In genomic region chr19:48795055-48795854, GRCh38 we compare ENCODE assay signal across 8 cellular contexts. TPM values are rescaled to one million over a fixed set of nuclear protein-coding genes. Genes with fewer than 3 reads are reported as not detected.
A peak's percentile ranks its signal among the peaks of the same experiment; 100 is the strongest.
DNase-seq lines count a peak whose midpoint lies in the region; ATAC-seq and TF ChIP-seq lines count a peak whose summit lies in the region.

No MANE protein-coding gene starts in this region.

- TF ChIP-seq CTCF in fibroblast of lung (conservative IDR thresholded peaks at IDR 0.05 in 1 of 2, IDR thresholded peaks at IDR 0.05 in 1 of 2; ENCODE audit: low read depth in 1 of 2, low read length in 2 of 2): peak; percentile 81 to 84

- peak overlapping the region; percentile 83 to 95 (median 93) for H3K27ac Mint-ChIP-seq in naive thymus-derived CD4-positive, alpha-beta T cell
- H3K27ac Mint-ChIP-seq in stimulated activated effector memory CD8-positive, alpha-beta T cell treated with anti-CD3 and anti-CD28 coated beads, Interleukin-12 subunit alpha, Interleukin-12 subunit beta, amount 100 ng/mL, for 72 hours: peak overlapping the region; percentile 91

- H4K20me1 ChIP-seq in Karpas-422 (ENCODE audit: insufficient read depth, low read depth, low read length) (0 out of 2 replicates have a peak, but pooled peaks cover 3% of the 10 kb centered on the region), fibroblast of lung (ENCODE audit: control insufficient read depth, extremely low read depth, insufficient read depth, low read length) (no peaks in the 10 kb centered on the region)

- peaks cover 0 to 2% (median 0%) of the 10 kb centered on the region in 5 donors for H3K36me3 Mint-ChIP-seq in naive thymus-derived CD4-positive, alpha-beta T cell
- peaks cover 4% of the 10 kb centered on the region for H3K36me3 Mint-ChIP-seq in stimulated activated effector memory CD8-positive, alpha-beta T cell treated with anti-CD3 and anti-CD28 coated beads, Interleukin-12 subunit alpha, Interleukin-12 subunit beta, amount 100 ng/mL, for 72 hours

- H3K4me1 Mint-ChIP-seq in naive thymus-derived CD4-positive, alpha-beta T cell: peaks cover 5 to 13% (median 7%) of the 10 kb centered on the region in 7 donors
- peaks cover 16% of the 10 kb centered on the region for H3K4me1 Mint-ChIP-seq in stimulated activated effector memory CD8-positive, alpha-beta T cell treated with anti-CD3 and anti-CD28 coated beads, Interleukin-12 subunit alpha, Interleukin-12 subunit beta, amount 100 ng/mL, for 72 hours

- H3K79me2 ChIP-seq in Karpas-422 (ENCODE audit: low read length): no peaks in the 10 kb centered on the region
- no peaks in the 10 kb centered on the region for H3K79me2 ChIP-seq in fibroblast of lung (ENCODE audit: control insufficient read depth, insufficient read depth, low read length)

- CTCF ChIA-PET in naive thymus-derived CD4-positive, alpha-beta T cell (lab: Charles Lee): interaction anchor here (0.5 to 4.6 kb wide), 26 partner anchors 12 to 1142 kb away, joined by 3 to 50 read pairs (median 4); partner anchors contain the start of genes BCAT2, CA11, HSD17B14 and RUVBL2

- ATAC-seq in GM21723 (IDR thresholded peaks at IDR 0.05; ENCODE audit: unreplicated experiment): peak; percentile 72
- peak; percentile 99 for ATAC-seq in naive thymus-derived CD4-positive, alpha-beta T cell
- ATAC-seq in stimulated activated effector memory CD8-positive, alpha-beta T cell treated with anti-CD3 and anti-CD28 coated beads, Interleukin-12 subunit alpha, Interleukin-12 subunit beta, amount 100 ng/mL, for 72 hours: peak; percentile 98

- H3K4me3 ChIP-seq in Karpas-422 (ENCODE audit: low read length): peak overlapping the region; percentile 56; the same call in 1 of the 2 replicates
- peak overlapping the region; percentile 39 to 60 (median 54) for H3K4me3 ChIP-seq in fibroblast of lung (replicated peaks in 1 of 4; ENCODE audit: control extremely low read depth in 1 of 4, insufficient read depth in 1 of 4, low read depth in 3 of 4, low read length in 4 of 4)
- peak overlapping the region; percentile 96 for H3K4me3 ChIP-seq in naive thymus-derived CD4-positive, alpha-beta T cell (ENCODE audit: low read length)

- H3K27me3 Mint-ChIP-seq in naive thymus-derived CD4-positive, alpha-beta T cell: no peaks in the 10 kb centered on the region

- H3K27ac ChIP-seq in Karpas-422 (ENCODE audit: low read length) (no peak overlapping the region), fibroblast of lung (ENCODE audit: insufficient read depth, low read length) (peak overlapping the region; percentile 61)
- H3K27ac ChIP-seq in naive thymus-derived CD4-positive, alpha-beta T cell (ENCODE audit: low read depth, low read length): peak overlapping the region; percentile 67

- no peaks in the 10 kb centered on the region for H3K9me3 ChIP-seq in Karpas-422 (ENCODE audit: low read length)
- H3K9me3 ChIP-seq in fibroblast of lung (ENCODE audit: control insufficient read depth, insufficient read depth, low read depth, low read length): no peaks in the 10 kb centered on the region
- H3K9me3 ChIP-seq in naive thymus-derived CD4-positive, alpha-beta T cell (ENCODE audit: control insufficient read depth in 2 of 3, low read length in 3 of 3): no peaks in the 10 kb centered on the region

- no peaks in the 10 kb centered on the region for H3K36me3 ChIP-seq in Karpas-422 (ENCODE audit: insufficient read depth, low read length)
- peaks cover 1% of the 10 kb centered on the region for H3K36me3 ChIP-seq in fibroblast of lung (ENCODE audit: control insufficient read depth, insufficient read depth, low read length)
- no peaks in the 10 kb centered on the region for H3K36me3 ChIP-seq in naive thymus-derived CD4-positive, alpha-beta T cell (ENCODE audit: control insufficient read depth in 2 of 3, insufficient read depth in 3 of 3, low read length in 3 of 3)

- H3K9ac ChIP-seq in Karpas-422 (ENCODE audit: low read length): peak overlapping the region; percentile 36
- H3K9ac ChIP-seq in fibroblast of lung (ENCODE audit: insufficient read depth, low read length): peak overlapping the region; percentile 59

- peak overlapping the region; percentile 74 to 99 (median 94) for H3K4me3 Mint-ChIP-seq in naive thymus-derived CD4-positive, alpha-beta T cell
- H3K4me3 Mint-ChIP-seq in stimulated activated effector memory CD8-positive, alpha-beta T cell treated with anti-CD3 and anti-CD28 coated beads, Interleukin-12 subunit alpha, Interleukin-12 subunit beta, amount 100 ng/mL, for 72 hours: peak overlapping the region; percentile 76

- H2AFZ ChIP-seq in Karpas-422 (ENCODE audit: low read length): no peak overlapping the region
- peak overlapping the region; percentile 91 for H2AFZ ChIP-seq in fibroblast of lung (ENCODE audit: low read length)

- POLR2A ChIA-PET in naive thymus-derived CD4-positive, alpha-beta T cell (lab: Charles Lee): interaction anchor here (0.6 to 1.8 kb wide), 13 partner anchors 11 to 429 kb away, joined by 3 to 12 read pairs (median 4); partner anchors contain the start of genes BCAT2, CA11, FTL and PPP1R15A

- no peaks in the 10 kb centered on the region; the same call in 1 of the 2 replicates for H3K4me1 ChIP-seq in Karpas-422 (ENCODE audit: low read length)
- peaks cover 3% of the 10 kb centered on the region for H3K4me1 ChIP-seq in fibroblast of lung (ENCODE audit: control insufficient read depth, extremely low read depth, insufficient read depth, low read length)
- peaks cover 4 to 6% of the 10 kb centered on the region in 2 donors for H3K4me1 ChIP-seq in naive thymus-derived CD4-positive, alpha-beta T cell (ENCODE audit: control insufficient read depth in 2 of 2, insufficient read depth in 2 of 2, low read length in 2 of 2)

- H3K9me3 Mint-ChIP-seq in naive thymus-derived CD4-positive, alpha-beta T cell: no peaks in the 10 kb centered on the region
- H3K9me3 Mint-ChIP-seq in stimulated activated effector memory CD8-positive, alpha-beta T cell treated with anti-CD3 and anti-CD28 coated beads, Interleukin-12 subunit alpha, Interleukin-12 subunit beta, amount 100 ng/mL, for 72 hours: no peaks in the 10 kb centered on the region

- no peaks in the 10 kb centered on the region for H3K9me2 ChIP-seq in Karpas-422 (replicated peaks; ENCODE audit: insufficient read depth, low read length)

- peak; percentile 83 for DNase-seq in DMS114 treated with DMSO at 0.1 percent for 48 hours (lab: John Stamatoyannopoulos, UW; ENCODE audit: unreplicated experiment)
- peak; percentile 96 for DNase-seq in Karpas-422
- peak; percentile 93 for DNase-seq in RPMI7951 (ENCODE audit: low read depth)
- peak; percentile 68 to 70 for DNase-seq in activated T-helper 1 cell treated with anti-CD3 and anti-CD28 coated beads, Interleukin-2, amount 50 U/mL, for 16 hours (ENCODE audit: low read depth in 1 of 2, low spot score in 1 of 2)
- DNase-seq in fibroblast of lung (ENCODE audit: low read depth in 2 of 2): peak; percentile 93
- DNase-seq in naive thymus-derived CD4-positive, alpha-beta T cell: peak; percentile 72 to 87 (median 84)
- DNase-seq in stimulated activated effector memory CD8-positive, alpha-beta T cell treated with anti-CD3 and anti-CD28 coated beads, Interleukin-12 subunit alpha, Interleukin-12 subunit beta, amount 100 ng/mL, for 72 hours (ENCODE audit: low spot score in 2 of 2): peak; percentile 79 to 91

- intact Hi-C loops in naive thymus-derived CD4-positive, alpha-beta T cell (cut with micrococcal nuclease): loop anchor here (1.0 to 10.0 kb wide), 13 partner anchors 11 to 350 kb away; partner anchors contain the start of genes BCAT2 (in 2 of the 2), CA11 (in 1 of the 2), FTL (in 1 of the 2) and GYS1 (in 1 of the 2)

- H3K4me2 ChIP-seq in Karpas-422 (ENCODE audit: low read depth, low read length, poor library complexity, severe bottlenecking) (peak overlapping the region; percentile 66), fibroblast of lung (ENCODE audit: extremely low read depth, insufficient read depth, low read length) (peak overlapping the region; percentile 96)

- H3K27me3 ChIP-seq in Karpas-422 (ENCODE audit: low read length) (no peaks in the 10 kb centered on the region), fibroblast of lung (ENCODE audit: control insufficient read depth, insufficient read depth, low read length) (no peaks in the 10 kb centered on the region)
- no peaks in the 10 kb centered on the region for H3K27me3 ChIP-seq in naive thymus-derived CD4-positive, alpha-beta T cell (ENCODE audit: control insufficient read depth in 2 of 2, insufficient read depth in 2 of 2, low read length in 2 of 2)

RNA-seq across cellular contexts. Expression of gene BCAT2, which starts 15.6 kb away (rescaled TPM):
- 45.9 and 74.6 TPM in 2 replicates for total RNA-seq in Karpas-422 (2014; rRNA removed; shearing (Covaris generic); ENCODE audit: low replicate concordance)
- total RNA-seq in RPMI7951 (2014; rRNA removed; shearing (Covaris generic)): 61.9 and 63.8 TPM in 2 replicates
- total RNA-seq in fibroblast of lung: 22.1 and 33.9 TPM in 2 replicates
- polyA plus RNA-seq in fibroblast of lung: 22.8 and 23.2 TPM in 2 replicates
- 34.6 and 42.3 TPM in 2 replicates for polyA plus RNA-seq in fibroblast of lung (2012)
- polyA minus RNA-seq in fibroblast of lung (ENCODE audit: low replicate concordance): 24.7 and 38.1 TPM in 2 replicates
- 10 to 100 TPM; 16.7 to 53.1 (median 22.5) TPM for total RNA-seq in naive thymus-derived CD4-positive, alpha-beta T cell
- 10 to 100 TPM; 25.5 to 30.9 TPM for polyA plus RNA-seq in naive thymus-derived CD4-positive, alpha-beta T cell

RNA-seq across cellular contexts. Expression of gene FGF21, which starts 39.9 kb away (rescaled TPM):
- not detected in 2 replicates for total RNA-seq in Karpas-422 (2014; rRNA removed; shearing (Covaris generic); ENCODE audit: low replicate concordance)
- not detected in 2 replicates for total RNA-seq in RPMI7951 (2014; rRNA removed; shearing (Covaris generic))
- total RNA-seq in fibroblast of lung: not detected in 2 replicates
- polyA plus RNA-seq in fibroblast of lung: not detected in 2 replicates
- polyA plus RNA-seq in fibroblast of lung (2012): not detected in 2 replicates
- polyA minus RNA-seq in fibroblast of lung (ENCODE audit: low replicate concordance): not detected in 2 replicates
- total RNA-seq in naive thymus-derived CD4-positive, alpha-beta T cell: not detected
- not detected for polyA plus RNA-seq in naive thymus-derived CD4-positive, alpha-beta T cell

RNA-seq across cellular contexts. Expression of gene HSD17B14, which starts 41.0 kb away (rescaled TPM):
- total RNA-seq in Karpas-422 (2014; rRNA removed; shearing (Covaris generic); ENCODE audit: low replicate concordance): 1.0 and 1.9 TPM in 2 replicates
- 0.84 and 3.0 TPM in 2 replicates for total RNA-seq in RPMI7951 (2014; rRNA removed; shearing (Covaris generic))
- 7.7 and 11.1 TPM in 2 replicates for total RNA-seq in fibroblast of lung
- polyA plus RNA-seq in fibroblast of lung: 2.7 and 4.5 TPM in 2 replicates
- 3.8 and 7.8 TPM in 2 replicates for polyA plus RNA-seq in fibroblast of lung (2012)
- polyA minus RNA-seq in fibroblast of lung (ENCODE audit: low replicate concordance): 2.1 and 2.2 TPM in 2 replicates
- 1 to 10 TPM in 2 of 5 experiments, under 1 TPM in 2, not detected in 1; 0.38 to 2.9 (median 1.2) TPM for total RNA-seq in naive thymus-derived CD4-positive, alpha-beta T cell
- 1 to 10 TPM in 1 of 2 donors, under 1 TPM in 1; 0.66 to 1.7 TPM for polyA plus RNA-seq in naive thymus-derived CD4-positive, alpha-beta T cell

RNA-seq across cellular contexts. Expression of gene FUT1, which starts 42.8 kb away (rescaled TPM):
- not detected in 2 replicates for total RNA-seq in Karpas-422 (2014; rRNA removed; shearing (Covaris generic); ENCODE audit: low replicate concordance)
- 0.60 and 0.78 TPM in 2 replicates for total RNA-seq in RPMI7951 (2014; rRNA removed; shearing (Covaris generic))
- total RNA-seq in fibroblast of lung: under 0.01 and 0.17 TPM in 2 replicates
- polyA plus RNA-seq in fibroblast of lung: 0.02 and 0.06 TPM in 2 replicates
- polyA plus RNA-seq in fibroblast of lung (2012): 0.06 TPM in 1 of 2 replicates, not detected in the other
- 0.07 TPM in 1 of 2 replicates, not detected in the other for polyA minus RNA-seq in fibroblast of lung (ENCODE audit: low replicate concordance)
- under 1 TPM in 1 of 5 experiments, not detected in 4; 0.17 TPM for total RNA-seq in naive thymus-derived CD4-positive, alpha-beta T cell
- not detected for polyA plus RNA-seq in naive thymus-derived CD4-positive, alpha-beta T cell

RNA-seq across cellular contexts. Expression of gene IZUMO1, which starts 48.5 kb away (rescaled TPM):
- total RNA-seq in Karpas-422 (2014; rRNA removed; shearing (Covaris generic); ENCODE audit: low replicate concordance): not detected in 2 replicates
- 0.12 TPM in 1 of 2 replicates, not detected in the other for total RNA-seq in RPMI7951 (2014; rRNA removed; shearing (Covaris generic))
- total RNA-seq in fibroblast of lung: not detected in 2 replicates
- polyA plus RNA-seq in fibroblast of lung: not detected in 2 replicates
- not detected in 2 replicates for polyA plus RNA-seq in fibroblast of lung (2012)
- not detected in 2 replicates for polyA minus RNA-seq in fibroblast of lung (ENCODE audit: low replicate concordance)
- not detected for total RNA-seq in naive thymus-derived CD4-positive, alpha-beta T cell
- polyA plus RNA-seq in naive thymus-derived CD4-positive, alpha-beta T cell: not detected
